ENCODE assay signal across 8 cellular contexts in genomic region chr2:231640646-231641111, GRCh38. TPM values are rescaled to one million over a fixed set of nuclear protein-coding genes. Genes with fewer than 3 reads are reported as not detected.
A peak's percentile ranks its signal among the peaks of the same experiment; 100 is the strongest.
DNase-seq lines count a peak whose midpoint lies in the region; ATAC-seq and TF ChIP-seq lines count a peak whose summit lies in the region.

No MANE protein-coding gene starts in this region.

- intact Hi-C loops in dorsolateral prefrontal cortex (cut with DNase I), result no loop called here

- H3K27me3 ChIP-seq in dorsolateral prefrontal cortex, result no peaks in the 10 kb centered on the region
- H3K27me3 ChIP-seq in muscle layer of duodenum (ENCODE audit: low read depth, low read length), result no peaks in the 10 kb centered on the region

- TF ChIP-seq CTCF in AG10803 (conservative IDR thresholded peaks at IDR 0.05; ENCODE audit: low read length) (no peak), dorsolateral prefrontal cortex (IDR thresholded peaks at IDR 0.05 in 54 of 56, conservative IDR thresholded peaks at IDR 0.05 in 2 of 56; ENCODE audit: low read depth in 1 of 56, partially characterized antibody in 56 of 56) (peak in 1 of 56 donors; percentile 6)

- H3K4me3 ChIP-seq in AG10803 (ENCODE audit: low read length) (no peak overlapping the region), dorsolateral prefrontal cortex (peak overlapping the region in 21 of 59 donors; percentile 1 to 37 (median 20)), muscle layer of duodenum (ENCODE audit: low read depth in 1 of 2, low read length in 2 of 2) (no peak overlapping the region)

- ATAC-seq in HG03521 (IDR thresholded peaks at IDR 0.05; ENCODE audit: unreplicated experiment), result no peak
- ATAC-seq in GM19035 (IDR thresholded peaks at IDR 0.05; ENCODE audit: unreplicated experiment), result no peak

- peaks cover 4 to 12% of the 10 kb centered on the region in 2 donors for H3K4me1 ChIP-seq in muscle layer of duodenum (ENCODE audit: control insufficient read depth in 1 of 2, insufficient read depth in 2 of 2, low read length in 2 of 2)

- DNase-seq in AG10803 (ENCODE audit: low read depth), result peak; percentile 52
- DNase-seq in NOMO-1 treated with dmso at 0.1 percent for 144 hours (lab: John Stamatoyannopoulos, UW; ENCODE audit: unreplicated experiment), result peak; percentile 25
- DNase-seq in dorsolateral prefrontal cortex, result peak in 7 of 10 donors; percentile 16 to 72 (median 60)
- DNase-seq in activated effector memory CD4-positive, alpha-beta T cell treated with Interleukin-2 at 50 U/mL for 16 hours, result no peak
- DNase-seq in NCI-H82 treated with DMSO at 0.1 percent for 48 hours (lab: John Stamatoyannopoulos, UW; ENCODE audit: unreplicated experiment), result no peak

- H3K36me3 ChIP-seq in muscle layer of duodenum (ENCODE audit: control insufficient read depth in 1 of 2, insufficient read depth in 2 of 2, low read length in 2 of 2), result no peaks in the 10 kb centered on the region

- peak overlapping the region in 55 of 59 donors; percentile 5 to 92 (median 69) for H3K27ac ChIP-seq in dorsolateral prefrontal cortex
- peak overlapping the region; percentile 35 for H3K27ac ChIP-seq in muscle layer of duodenum (ENCODE audit: low read length)

- H3K9me3 ChIP-seq in muscle layer of duodenum (ENCODE audit: control insufficient read depth in 1 of 2, low read length in 2 of 2), result no peaks in the 10 kb centered on the region

RNA-seq across cellular contexts. Expression of gene TEX44, which starts 48.0 kb away (rescaled TPM):
- total RNA-seq in dorsolateral prefrontal cortex, result not detected

Comparison
In these comparisons a context has a peak if more than half of its experiments do, and no peak if none do; other contexts are left out.
1. DNase-seq: peak in AG10803 (single experiment), NOMO-1 treated with dmso at 0.1 percent for 144 hours (single experiment) and dorsolateral prefrontal cortex (7 of 10); none in activated effector memory CD4-positive, alpha-beta T cell treated with Interleukin-2 at 50 U/mL for 16 hours (single experiment) and NCI-H82 treated with DMSO at 0.1 percent for 48 hours (single experiment).